In genomic region chr9:116953271-116953670, GRCh38 we compare ENCODE assay signal across 30 cellular contexts.
"Had no signal": no experiment of that assay in that cellular context is flagged by ENCODE, and none has a peak within 500 bp of the region (broad histone marks: within the 10 kb centered on the region; RNA-seq: fewer than 3 reads in every experiment).

No MANE protein-coding gene starts in this region.

- DNase-seq: activated CD4-positive, alpha-beta T cell treated with anti-CD3 and anti-CD28 coated beads, Interleukin-2, amount 10 ng/mL, durations not matched to agents 24 days and 14 days; activated CD4-positive, alpha-beta T cell treated with anti-CD3 and anti-CD28 coated beads, Interleukin-2, amount 50 U/mL, for 48 hours; activated CD8-positive, alpha-beta T cell treated with anti-CD3 and anti-CD28 coated beads, Interleukin-2, amount 10 ng/mL, durations not matched to agents 7 days and 5 days; activated gamma-delta T cell treated with Interleukin-2 at 50 U/mL for 16 hours; activated naive CD4-positive, alpha-beta T cell treated with anti-CD3 and anti-CD28 coated beads for 36 hours; activated naive CD8-positive, alpha-beta T cell treated with anti-CD3 and anti-CD28 coated beads, Interleukin-2, amount 50 U/mL, for 24 hours; activated T-cell treated with anti-CD3 and anti-CD28 coated beads, Interleukin-2, amount 50 U/mL, for 24 hours; anterior cingulate cortex; NCI-H1105 treated with DMSO at 0.1 percent for 48 hours; NCI-H1436; NCI-H1694; NCI-H1930; NCI-H2081 treated with DMSO at 0.1 percent for 48 hours; NCI-H446; NCI-H510A treated with DMSO at 0.1 percent for 48 hours; NCI-H526 treated with DMSO at 0.1 percent for 48 hours; NCI-H82; NK-92 treated with Interleukin-12 subunit alpha and Interleukin-12 subunit beta, amount 100 ng/mL, for 24 hours; PC-9; Right ventricle myocardium superior; SW 1271; T-helper 1 cell; T-helper 2 cell; T-helper 9 cell had no signal

- H2AFZ ChIP-seq: PC-9 had no signal

- H3K4me3 Mint-ChIP-seq: activated CD4-positive, alpha-beta T cell treated with anti-CD3 and anti-CD28 coated beads, Interleukin-2, amount 10 ng/mL, durations not matched to agents 24 days and 14 days; activated CD8-positive, alpha-beta T cell treated with anti-CD3 and anti-CD28 coated beads, Interleukin-2, amount 10 ng/mL, durations not matched to agents 7 days and 5 days; activated naive CD4-positive, alpha-beta T cell treated with anti-CD3 and anti-CD28 coated beads for 36 hours; activated naive CD8-positive, alpha-beta T cell; activated naive CD8-positive, alpha-beta T cell treated with anti-CD3 and anti-CD28 coated beads, Interleukin-2, amount 50 U/mL, for 24 hours; activated T-cell treated with anti-CD3 and anti-CD28 coated beads, Interleukin-2, amount 50 U/mL, for 24 hours; central memory CD8-positive, alpha-beta T cell had no signal

- H3K9me3 Mint-ChIP-seq: activated CD4-positive, alpha-beta T cell treated with anti-CD3 and anti-CD28 coated beads, Interleukin-2, amount 10 ng/mL, durations not matched to agents 24 days and 14 days; activated T-cell treated with anti-CD3 and anti-CD28 coated beads, Interleukin-2, amount 50 U/mL, for 24 hours had no signal

- H3K4me3 ChIP-seq: cardiac muscle cell, K562, PC-9 had no signal

- H3K27ac ChIP-seq: cardiac muscle cell, PC-9, RWPE1 had no signal

- H3K4me1 Mint-ChIP-seq: activated CD4-positive, alpha-beta T cell treated with anti-CD3 and anti-CD28 coated beads, Interleukin-2, amount 10 ng/mL, durations not matched to agents 24 days and 14 days; activated naive CD8-positive, alpha-beta T cell treated with anti-CD3 and anti-CD28 coated beads, Interleukin-2, amount 50 U/mL, for 24 hours; central memory CD8-positive, alpha-beta T cell had no signal

- H3K4me2 ChIP-seq: PC-9 had no signal

- H3K27ac Mint-ChIP-seq: activated CD4-positive, alpha-beta T cell treated with anti-CD3 and anti-CD28 coated beads, Interleukin-2, amount 10 ng/mL, durations not matched to agents 24 days and 14 days; activated CD8-positive, alpha-beta T cell treated with anti-CD3 and anti-CD28 coated beads, Interleukin-2, amount 10 ng/mL, durations not matched to agents 7 days and 5 days; activated naive CD4-positive, alpha-beta T cell treated with anti-CD3 and anti-CD28 coated beads for 36 hours; activated naive CD8-positive, alpha-beta T cell; activated naive CD8-positive, alpha-beta T cell treated with anti-CD3 and anti-CD28 coated beads, Interleukin-2, amount 50 U/mL, for 24 hours; activated T-cell treated with anti-CD3 and anti-CD28 coated beads, Interleukin-2, amount 50 U/mL, for 24 hours had no signal

- FAIRE-seq: colon, K562 had no signal

- H3K36me3 Mint-ChIP-seq: activated naive CD8-positive, alpha-beta T cell had no signal

- ATAC-seq: activated CD8-positive, alpha-beta T cell treated with anti-CD3 and anti-CD28 coated beads, Interleukin-2, amount 10 ng/mL, durations not matched to agents 7 days and 5 days; activated naive CD8-positive, alpha-beta T cell treated with anti-CD3 and anti-CD28 coated beads, Interleukin-2, amount 50 U/mL, for 24 hours; K562 had no signal

- H3K27me3 Mint-ChIP-seq: activated CD4-positive, alpha-beta T cell treated with anti-CD3 and anti-CD28 coated beads, Interleukin-2, amount 10 ng/mL, durations not matched to agents 24 days and 14 days; activated naive CD8-positive, alpha-beta T cell; activated T-cell treated with anti-CD3 and anti-CD28 coated beads, Interleukin-2, amount 50 U/mL, for 24 hours; central memory CD8-positive, alpha-beta T cell had no signal

- H3K36me3 ChIP-seq: cardiac muscle cell had no signal

- H3K27me3 ChIP-seq: cardiac muscle cell had no signal
